In genomic region chr2:63399171-63399570, GRCh38 we compare ENCODE assay signal across 27 cellular contexts.
DNase-seq lines count a peak whose midpoint lies in the region; ATAC-seq and TF ChIP-seq lines count a peak whose summit lies in the region.
"Had no signal": no experiment of that assay in that cellular context is flagged by ENCODE, and none has a peak within 500 bp of the region (broad histone marks: within the 10 kb centered on the region; RNA-seq: fewer than 3 reads in every experiment).

No MANE protein-coding gene starts in this region.

- no peak overlapping the region for H2AFZ ChIP-seq in SK-N-SH (ENCODE audit: low read depth)

- H3K9me3 ChIP-seq in HEK293 (ENCODE audit: control insufficient read depth, insufficient read depth, low read depth, low read length), result no peaks in the 10 kb centered on the region
- H3K9me3 ChIP-seq in NT2/D1 (ENCODE audit: insufficient read depth, low read length), result no peaks in the 10 kb centered on the region
- no peaks in the 10 kb centered on the region for H3K9me3 ChIP-seq in SK-N-SH
- peaks cover 0 to 13% (median 0%) of the 10 kb centered on the region in 3 donors for H3K9me3 ChIP-seq in gastroesophageal sphincter
- H3K9me3 ChIP-seq: body of pancreas, neutrophil, psoas muscle had no signal

- no peak overlapping the region for H3K27ac ChIP-seq in HEK293 (ENCODE audit: extremely low read depth, low read depth, low read length)
- H3K27ac ChIP-seq in SK-N-SH (ENCODE audit: low read depth in 2 of 2, low read length in 1 of 2), result no peak overlapping the region
- no peak overlapping the region for H3K27ac ChIP-seq in gastroesophageal sphincter
- H3K27ac ChIP-seq: body of pancreas, epithelial cell of prostate, HL-60, neutrophil, psoas muscle, RWPE1, tibial artery had no signal

- TF ChIP-seq POLR2A in gastroesophageal sphincter (IDR thresholded peaks at IDR 0.05), result no peak

- H3F3A ChIP-seq in SK-N-SH (replicated peaks; ENCODE audit: insufficient read depth), result no peaks in the 10 kb centered on the region

- CTCF ChIA-PET in HEK293 (lab: Yijun Ruan, JAX), result no interaction called here
- CTCF ChIA-PET in SK-N-SH (lab: Yijun Ruan, JAX), result interaction anchor here (1.0 kb wide), 1 partner anchor 38 kb away, joined by 3 read pairs; no protein-coding TSS in a partner anchor

- DNase-seq in COR-L47 (lab: John Stamatoyannopoulos, UW) (peak; percentile 79), NCI-H2081 treated with DMSO at 0.1 percent for 48 hours (lab: John Stamatoyannopoulos, UW) (peak; percentile 24), NT2/D1 (ENCODE audit: low read depth, low spot score) (peak; percentile 3), SK-N-SH (no peak), SIG-M5 (lab: John Stamatoyannopoulos, UW) (no peak)
- DNase-seq: activated CD4-positive, alpha-beta T cell treated with anti-CD3 and anti-CD28 coated beads for 48 hours; activated T-cell treated with anti-CD3 and anti-CD28 coated beads, Interleukin-2, amount 50 U/mL, for 4 hours; body of pancreas; CD4-positive, alpha-beta T cell; DND-41; Kasumi-1; left colon; mesenchymal stem cell; NCI-H2227 treated with DMSO at 0.1 percent for 48 hours; psoas muscle; stimulated activated naive CD8-positive, alpha-beta T cell treated with anti-CD3 and anti-CD28 coated beads, Interleukin-15, amount 100 ng/mL, for 72 hours; T-helper 2 cell; tibial artery had no signal

- H3K9ac ChIP-seq in NT2/D1 (ENCODE audit: insufficient read length, low read depth) (no peak overlapping the region), SK-N-SH (no peak overlapping the region)

- H4K20me1 ChIP-seq in SK-N-SH (ENCODE audit: insufficient read depth), result no peaks in the 10 kb centered on the region

- no peak overlapping the region for H3K4me2 ChIP-seq in SK-N-SH

- H3K9me2 ChIP-seq in SK-N-SH, result no peaks in the 10 kb centered on the region

- H3K4me1 ChIP-seq in HEK293 (ENCODE audit: control insufficient read depth, insufficient read depth, low read length) (0 out of 2 replicates have a peak, but pooled peaks cover 2% of the 10 kb centered on the region), NT2/D1 (ENCODE audit: insufficient read depth, insufficient read length) (no peaks in the 10 kb centered on the region), SK-N-SH (ENCODE audit: control insufficient read depth in 1 of 2, insufficient read depth in 2 of 2, low read depth in 1 of 2, low read length in 1 of 2) (no peaks in the 10 kb centered on the region), gastroesophageal sphincter (no peaks in the 10 kb centered on the region)
- H3K4me1 ChIP-seq: psoas muscle, tibial artery had no signal

- H3K36me3 ChIP-seq in HEK293 (ENCODE audit: control insufficient read depth in 2 of 2, insufficient read depth in 1 of 2, low read length in 2 of 2) (no peaks in the 10 kb centered on the region), NT2/D1 (ENCODE audit: insufficient read depth, insufficient read length, low read length) (no peaks in the 10 kb centered on the region), SK-N-SH (replicated peaks in 1 of 2; ENCODE audit: control insufficient read depth in 1 of 2, insufficient read depth in 2 of 2, low read length in 1 of 2) (peaks cover 0 to 6% of the 10 kb centered on the region in 2 experiments), gastroesophageal sphincter (peaks cover 0 to 42% of the 10 kb centered on the region in 2 donors)

- TF ChIP-seq RAD21 in SK-N-SH (IDR thresholded peaks at IDR 0.05; ENCODE audit: low read length), result no peak

- no peaks in the 10 kb centered on the region for H3K79me2 ChIP-seq in SK-N-SH (ENCODE audit: insufficient read depth)

- TF ChIP-seq CTCF in HEK293 (tag by site-specific recombination; IDR thresholded peaks at IDR 0.05) (no peak), SK-N-SH (IDR thresholded peaks at IDR 0.05) (no peak), gastroesophageal sphincter (IDR thresholded peaks at IDR 0.05) (no peak)

- H3K4me3 ChIP-seq in HEK293 (ENCODE audit: low read depth, low read length) (no peak overlapping the region), NT2/D1 (ENCODE audit: insufficient read length, low read depth) (no peak overlapping the region), SK-N-SH (ENCODE audit: low read depth in 2 of 2, low read length in 1 of 2) (no peak overlapping the region), gastroesophageal sphincter (no peak overlapping the region)
- H3K4me3 ChIP-seq: body of pancreas, psoas muscle, tibial artery had no signal

- ATAC-seq in HG02870 (IDR thresholded peaks at IDR 0.05; ENCODE audit: unreplicated experiment) (no peak), gastroesophageal sphincter (no peak)
- ATAC-seq: activated T-cell treated with anti-CD3 and anti-CD28 coated beads, Interleukin-2, amount 50 U/mL, for 4 hours; body of pancreas; HepG2; left colon; psoas muscle; SK-N-SH treated with all-trans-retinoic acid at 6 μM for 48 hours; stimulated activated naive CD8-positive, alpha-beta T cell treated with anti-CD3 and anti-CD28 coated beads, Interleukin-15, amount 100 ng/mL, for 72 hours had no signal

- H3K27me3 ChIP-seq in NT2/D1 (ENCODE audit: insufficient read depth, insufficient read length), result no peaks in the 10 kb centered on the region
- no peaks in the 10 kb centered on the region for H3K27me3 ChIP-seq in SK-N-SH (ENCODE audit: insufficient read depth)
- H3K27me3 ChIP-seq in gastroesophageal sphincter, result no peaks in the 10 kb centered on the region
- H3K27me3 ChIP-seq: body of pancreas, neutrophil, tibial artery had no signal

- TF ChIP-seq EP300 in SK-N-SH (IDR thresholded peaks at IDR 0.05; ENCODE audit: borderline replicate concordance in 1 of 2, low read depth in 1 of 2, low read length in 1 of 2) (no peak), gastroesophageal sphincter (IDR thresholded peaks at IDR 0.05) (no peak)

- POLR2A ChIA-PET in HEK293 (lab: Yijun Ruan, JAX), result no interaction called here
- POLR2A ChIA-PET in SK-N-SH (lab: Yijun Ruan, JAX), result no interaction called here

TF ChIP-seq in HEK293, 187 proteins besides CTCF, POLR2A, EP300 and RAD21:
- TF ChIP-seq ZNF341 (tag by site-specific recombination; IDR thresholded peaks at IDR 0.05; ENCODE audit: low read depth) (no peak), ZNF639 (tag by site-specific recombination; IDR thresholded peaks at IDR 0.05) (no peak), FEZF1 (tag by site-specific recombination; IDR thresholded peaks at IDR 0.05) (0 out of 2 replicates have a peak, but pooled peaks have one; percentile 8), ZNF626 (tag by site-specific recombination; IDR thresholded peaks at IDR 0.05) (no peak)

TF ChIP-seq in SK-N-SH, 30 proteins besides CTCF, POLR2A, EP300 and RAD21:
- TF ChIP-seq GABPA (IDR thresholded peaks at IDR 0.05; ENCODE audit: low read depth) (no peak), ELF1 (IDR thresholded peaks at IDR 0.05) (no peak), MAX (IDR thresholded peaks at IDR 0.05; ENCODE audit: low read depth) (no peak), SMC3 (IDR thresholded peaks at IDR 0.05; ENCODE audit: low read depth, low read length) (no peak), NRF1 (IDR thresholded peaks at IDR 0.05; ENCODE audit: low read depth, low read length) (no peak), RFX5 (IDR thresholded peaks at IDR 0.05; ENCODE audit: low read length) (no peak), USF2 (IDR thresholded peaks at IDR 0.05; ENCODE audit: borderline replicate concordance, low read depth, low read length) (no peak), YY1 (IDR thresholded peaks at IDR 0.05; ENCODE audit: low read depth) (no peak), EZH2phosphoT487 (IDR thresholded peaks at IDR 0.05; ENCODE audit: borderline replicate concordance, low read depth) (no peak), TEAD4 (IDR thresholded peaks at IDR 0.05; ENCODE audit: borderline replicate concordance, insufficient read depth) (no peak), USF1 (IDR thresholded peaks at IDR 0.05; ENCODE audit: borderline replicate concordance, low read depth) (no peak), JUND (IDR thresholded peaks at IDR 0.05) (no peak), SIN3A (IDR thresholded peaks at IDR 0.05; ENCODE audit: borderline replicate concordance, low read depth, low read length) (no peak)

Comparison
In these comparisons a context has a peak if more than half of its experiments do, and no peak if none do; other contexts are left out.
1. DNase-seq: peak in COR-L47 (single experiment), NCI-H2081 treated with DMSO at 0.1 percent for 48 hours (single experiment) and NT2/D1 (single experiment); none in SK-N-SH (single experiment) and SIG-M5 (single experiment).